In genomic region chr11:80146231-80146630, GRCh38 we compare ENCODE assay signal across 19 cellular contexts.
DNase-seq lines count a peak whose midpoint lies in the region; ATAC-seq and TF ChIP-seq lines count a peak whose summit lies in the region.
"Had no signal": no experiment of that assay in that cellular context is flagged by ENCODE, and none has a peak within 500 bp of the region (broad histone marks: within the 10 kb centered on the region; RNA-seq: fewer than 3 reads in every experiment).

No MANE protein-coding gene starts in this region.

- H3K27ac ChIP-seq in RWPE1: no peak overlapping the region
- H3K27ac ChIP-seq in effector memory CD4-positive, alpha-beta T cell (ENCODE audit: insufficient read depth, low read length, poor library complexity, severe bottlenecking): no peak overlapping the region
- H3K27ac ChIP-seq: body of pancreas, epithelial cell of prostate, KMS-11, testis had no signal

- no peaks in the 10 kb centered on the region for H3K36me3 ChIP-seq in kidney epithelial cell (ENCODE audit: control insufficient read depth, insufficient read depth, low read length)
- no peaks in the 10 kb centered on the region for H3K36me3 ChIP-seq in effector memory CD4-positive, alpha-beta T cell (ENCODE audit: control insufficient read depth, insufficient read depth, low read length)

- H3K9me3 ChIP-seq in effector memory CD4-positive, alpha-beta T cell (ENCODE audit: control insufficient read depth, low read length): no peaks in the 10 kb centered on the region
- H3K9me3 ChIP-seq: body of pancreas, testis had no signal

- ATAC-seq in left colon (no peak), HG02588 (IDR thresholded peaks at IDR 0.05; ENCODE audit: unreplicated experiment) (no peak)
- ATAC-seq: activated T-cell treated with anti-CD3 and anti-CD28 coated beads, Interleukin-2, amount 50 U/mL, for 4 hours; body of pancreas; natural killer cell treated with Interleukin-12 subunit alpha and Interleukin-12 subunit beta and Interleukin-15 and Interleukin-18, amount 100 ng/mL, for 72 hours; Panc1 had no signal

- TF ChIP-seq CTCF in RWPE1 (conservative IDR thresholded peaks at IDR 0.05; ENCODE audit: low read depth): no peak
- TF ChIP-seq CTCF in kidney epithelial cell (IDR thresholded peaks at IDR 0.05; ENCODE audit: insufficient read depth, low read length, poor library complexity, severe bottlenecking): no peak
- no peak for TF ChIP-seq CTCF in lower leg skin (IDR thresholded peaks at IDR 0.05)

- intact Hi-C loops in left colon (cut with DNase I, micrococcal nuclease): no loop called here
- intact Hi-C loops in lower leg skin (cut with DNase I; ENCODE audit: low total_unique reads): no loop called here

- H3K4me3 ChIP-seq in kidney epithelial cell (ENCODE audit: low read depth, low read length) (no peak overlapping the region), lower leg skin (ENCODE audit: low read depth, poor library complexity, severe bottlenecking) (no peak overlapping the region)
- H3K4me3 ChIP-seq in effector memory CD4-positive, alpha-beta T cell (ENCODE audit: insufficient read depth, low read depth, low read length, poor library complexity, severe bottlenecking): no peak overlapping the region
- H3K4me3 ChIP-seq: body of pancreas, smooth muscle cell, testis had no signal

- H3K4me1 ChIP-seq in effector memory CD4-positive, alpha-beta T cell (ENCODE audit: control insufficient read depth, insufficient read depth, low read length, poor library complexity, severe bottlenecking): no peaks in the 10 kb centered on the region
- H3K4me1 ChIP-seq: body of pancreas, testis had no signal

- no peak for TF ChIP-seq POLR2A in lower leg skin (IDR thresholded peaks at IDR 0.05)

- POLR2A ChIA-PET in RWPE1 (lab: Yijun Ruan, JAX; ENCODE audit: low non-redundant PET): no interaction called here

- DNase-seq in Daoy (ENCODE audit: low read depth) (peak; percentile 36), M059J (ENCODE audit: low read depth) (peak; percentile 68), RWPE1 (ENCODE audit: low spot score) (peak; percentile 46), kidney epithelial cell (ENCODE audit: low read depth) (peak; percentile 96), left colon (no peak), lower leg skin (ENCODE audit: low spot score in 2 of 2) (no peak)
- DNase-seq in effector memory CD4-positive, alpha-beta T cell: no peak
- DNase-seq: activated CD4-positive, alpha-beta T cell treated with anti-CD3 and anti-CD28 coated beads, Interleukin-2, amount 50 U/mL, for 4 hours; activated T-cell treated with anti-CD3 and anti-CD28 coated beads, Interleukin-2, amount 50 U/mL, for 4 hours; body of pancreas; cortex of kidney; NCI-H146; testis had no signal

- CTCF ChIA-PET in RWPE1 (lab: Yijun Ruan, JAX): no interaction called here

- 62 to 70% methylated on average over 6 of the region's 6 CpGs for WGBS in lower leg skin, 2 donors

- H3K27me3 ChIP-seq in kidney epithelial cell (ENCODE audit: control insufficient read depth, insufficient read depth, low read length): no peaks in the 10 kb centered on the region
- H3K27me3 ChIP-seq in effector memory CD4-positive, alpha-beta T cell (replicated peaks; ENCODE audit: control insufficient read depth, insufficient read depth, low read length, poor library complexity, severe bottlenecking): no peaks in the 10 kb centered on the region
- H3K27me3 ChIP-seq: body of pancreas, testis had no signal

Comparison
In these comparisons a context has a peak if more than half of its experiments do, and no peak if none do; other contexts are left out.
1. DNase-seq: peak in Daoy (single experiment), M059J (single experiment), RWPE1 (single experiment) and kidney epithelial cell (single experiment); none in left colon (0 of 2), lower leg skin (0 of 2) and effector memory CD4-positive, alpha-beta T cell (0 of 3).